8 cellular contexts compared by ENCODE assay signal in the genomic region with DNA sequence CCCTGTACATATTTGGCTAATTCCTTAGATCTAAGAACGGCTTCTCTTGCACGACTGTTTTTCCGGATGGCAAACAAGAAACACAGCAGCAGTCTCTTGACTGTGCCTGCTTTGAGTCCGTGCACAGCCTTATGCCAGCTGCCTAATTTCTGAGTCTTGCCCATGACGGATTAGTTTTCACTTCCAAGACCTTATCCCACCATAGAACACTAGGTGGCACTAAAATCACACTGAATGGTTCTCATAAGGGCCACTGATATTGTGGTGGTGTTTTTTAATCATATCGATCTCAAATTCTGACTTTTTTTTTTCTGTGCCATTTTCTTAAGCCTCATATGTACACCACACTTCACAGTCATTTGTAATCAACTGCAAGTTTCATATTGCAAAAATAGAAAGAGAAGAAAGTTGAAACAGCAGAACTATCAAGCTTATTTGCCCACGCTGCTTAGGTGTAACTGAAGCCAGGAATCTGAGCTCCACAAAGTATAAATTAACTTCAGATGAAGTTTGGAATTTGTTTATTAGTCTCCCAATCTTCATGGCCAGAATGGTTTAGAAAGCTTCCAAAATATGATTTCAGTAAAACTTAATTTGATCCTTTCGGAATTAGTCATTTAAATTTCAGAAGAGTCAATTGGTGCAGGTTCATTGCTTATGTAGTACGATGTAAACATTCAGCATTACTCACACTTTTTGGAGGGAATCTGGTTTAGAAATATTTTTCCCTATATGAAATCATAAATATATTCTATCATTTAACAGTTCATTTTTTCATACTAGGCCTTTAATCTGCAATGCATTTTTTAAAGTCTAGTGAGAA. TPM values are rescaled to one million over a fixed set of nuclear protein-coding genes. Genes with fewer than 3 reads are reported as not detected.
A peak's percentile ranks its signal among the peaks of the same experiment; 100 is the strongest.
DNase-seq lines count a peak whose midpoint lies in the region; ATAC-seq, FAIRE-seq and TF ChIP-seq lines count a peak whose summit lies in the region.

No MANE protein-coding gene starts in this region.

- peaks cover 4% of the 10 kb centered on the region for H3K4me1 Mint-ChIP-seq in osteocyte (ENCODE audit: unreplicated experiment)

- H3K27me3 Mint-ChIP-seq in osteocyte (ENCODE audit: unreplicated experiment) = peaks cover 33% of the 10 kb centered on the region

- no peaks in the 10 kb centered on the region for H3K9me3 Mint-ChIP-seq in osteocyte (ENCODE audit: unreplicated experiment)

- peak; percentile 71 for FAIRE-seq in frontal cortex (lab: Jason Lieb, UNC)

- H3K27ac Mint-ChIP-seq in osteocyte (ENCODE audit: unreplicated experiment) = no peak overlapping the region

- DNase-seq in DMS 273 (lab: John Stamatoyannopoulos, UW; ENCODE audit: unreplicated experiment) (peak; percentile 82), NCI-H1694 treated with DMSO at 0.1 percent for 48 hours (lab: John Stamatoyannopoulos, UW) (peak; percentile 86), frontal cortex (ENCODE audit: low spot score in 2 of 2) (peak; percentile 2 to 16), osteocyte (ENCODE audit: extremely low spot score, unreplicated experiment) (no peak), NCI-H187 treated with DMSO at 0.1 percent for 48 hours (lab: John Stamatoyannopoulos, UW) (no peak)

- peak; percentile 64 for TF ChIP-seq CTCF in WI38 (IDR thresholded peaks at IDR 0.05; ENCODE audit: low read depth, low read length)
- peak; percentile 87 for TF ChIP-seq CTCF in osteocyte (IDR thresholded peaks at IDR 0.05)

- H3K36me3 Mint-ChIP-seq in osteocyte (ENCODE audit: unreplicated experiment) = no peaks in the 10 kb centered on the region

- H3K4me3 ChIP-seq in WI38 (ENCODE audit: low read depth, low read length) = peak overlapping the region; percentile 5; the same call in 1 of the 2 replicates

- no peak overlapping the region for H3K4me3 Mint-ChIP-seq in osteocyte (ENCODE audit: unreplicated experiment)

- ATAC-seq in GM18867 (IDR thresholded peaks at IDR 0.05; ENCODE audit: unreplicated experiment) = peak; percentile 99
- ATAC-seq in HG02981 (IDR thresholded peaks at IDR 0.05; ENCODE audit: unreplicated experiment) = peak; percentile 98

RNA-seq across cellular contexts. Expression of a gene that starts 45.5 kb away (rescaled TPM):
- total RNA-seq in frontal cortex (1.6 TPM), osteocyte (0.11 TPM in 1 of 2 replicates, not detected in the other)

Comparison
In these comparisons a context has a peak if more than half of its experiments do, and no peak if none do; other contexts are left out.
1. DNase-seq: peak in DMS 273 (single experiment), NCI-H1694 treated with DMSO at 0.1 percent for 48 hours (single experiment) and frontal cortex (2 of 2); none in osteocyte (single experiment) and NCI-H187 treated with DMSO at 0.1 percent for 48 hours (single experiment).